10 cellular contexts compared by ENCODE assay signal in the genomic region with DNA sequence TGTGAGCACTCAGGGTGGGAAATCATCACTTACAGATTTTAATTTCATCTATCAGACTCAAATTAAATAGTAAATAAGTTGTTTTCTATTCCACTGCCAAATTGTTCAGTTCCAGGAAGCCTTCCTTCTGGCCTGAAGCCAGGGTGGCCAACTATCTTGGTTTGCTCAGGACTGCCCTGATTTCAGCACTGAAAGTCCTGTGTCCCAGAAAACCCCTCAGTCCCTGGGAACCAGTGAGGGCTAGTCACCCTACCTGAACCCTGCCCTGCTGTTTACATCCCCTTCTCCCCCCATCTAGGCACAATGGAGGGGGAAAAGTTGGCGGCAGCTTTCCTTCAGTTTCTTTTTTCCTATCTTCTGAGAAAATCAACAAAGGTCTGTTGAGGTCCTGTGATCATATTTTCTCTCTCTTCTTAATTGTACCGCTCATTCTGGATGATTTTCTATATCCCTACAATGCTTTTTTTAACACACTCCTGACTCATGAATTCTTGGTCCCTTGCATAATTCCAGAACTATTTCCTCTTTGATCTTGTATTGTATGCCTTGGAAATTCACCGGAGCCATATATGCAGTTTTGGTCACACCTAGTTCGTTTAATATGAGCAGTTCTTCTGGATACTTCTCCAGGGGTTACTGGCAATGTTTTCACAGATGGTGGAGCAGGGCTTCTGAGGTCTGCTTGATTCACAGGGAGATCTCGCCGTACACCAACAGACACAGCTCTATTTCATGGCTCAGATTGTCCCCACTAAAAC.
A peak's percentile ranks its signal among the peaks of the same experiment; 100 is the strongest.
DNase-seq lines count a peak whose midpoint lies in the region; ATAC-seq, FAIRE-seq and TF ChIP-seq lines count a peak whose summit lies in the region.
"Had no signal": no experiment of that assay in that cellular context is flagged by ENCODE, and none has a peak within 500 bp of the region (broad histone marks: within the 10 kb centered on the region; RNA-seq: fewer than 3 reads in every experiment).

No MANE protein-coding gene starts in this region.

- H3K4me3 Mint-ChIP-seq in mesothelial cell of epicardium = no peak overlapping the region
- H3K4me3 Mint-ChIP-seq: CD4-positive, alpha-beta memory T cell; central memory CD8-positive, alpha-beta T cell had no signal

- no peak for TF ChIP-seq CTCF in A549 (IDR thresholded peaks at IDR 0.05)
- TF ChIP-seq CTCF in endothelial cell of umbilical vein (IDR thresholded peaks at IDR 0.05; ENCODE audit: extremely low read depth in 1 of 2, insufficient read depth in 1 of 2, low read depth in 1 of 2, low read length in 2 of 2) = no peak
- TF ChIP-seq CTCF in mesothelial cell of epicardium (IDR thresholded peaks at IDR 0.05; ENCODE audit: unreplicated experiment) = no peak

- peak overlapping the region; percentile 84 for H3K9ac ChIP-seq in endothelial cell of umbilical vein (replicated peaks; ENCODE audit: extremely low read depth, insufficient read depth, low read length)

- peak; percentile 19 to 39 for DNase-seq in A549 (ENCODE audit: low read depth in 1 of 2, low spot score in 1 of 2)
- peak; percentile 53 for DNase-seq in MG63
- DNase-seq in endothelial cell of umbilical vein (ENCODE audit: low read depth, low spot score) = peak; percentile 93
- no peak for DNase-seq in mesothelial cell of epicardium (ENCODE audit: low spot score in 2 of 2, unreplicated experiment in 2 of 2)
- DNase-seq in NOMO-1 (lab: John Stamatoyannopoulos, UW; ENCODE audit: unreplicated experiment in 2 of 2) = no peak
- DNase-seq in UCSD-AML1 (lab: John Stamatoyannopoulos, UW; ENCODE audit: unreplicated experiment) = no peak
- no peak for DNase-seq in ecto neural progenitor cell (ENCODE audit: low spot score)
- DNase-seq: CD4-positive, alpha-beta memory T cell had no signal

- H3K36me3 ChIP-seq in MG63 (peaks cover 44% of the 10 kb centered on the region), endothelial cell of umbilical vein (ENCODE audit: control insufficient read depth in 2 of 2, extremely low read depth in 1 of 2, insufficient read depth in 2 of 2, low read length in 2 of 2) (peaks cover 2 to 9% of the 10 kb centered on the region in 2 experiments)

- no peaks in the 10 kb centered on the region for H3K79me2 ChIP-seq in endothelial cell of umbilical vein (ENCODE audit: control insufficient read depth, insufficient read depth, low read length)

- TF ChIP-seq EP300 in A549 (IDR thresholded peaks at IDR 0.05) = no peak

- H3K27me3 Mint-ChIP-seq in mesothelial cell of epicardium (ENCODE audit: low read depth) = no peaks in the 10 kb centered on the region
- H3K27me3 Mint-ChIP-seq: CD4-positive, alpha-beta memory T cell; central memory CD8-positive, alpha-beta T cell had no signal

- H3K9me3 ChIP-seq in A549 (no peaks in the 10 kb centered on the region), MG63 (no peaks in the 10 kb centered on the region), endothelial cell of umbilical vein (replicated peaks; ENCODE audit: control insufficient read depth, insufficient read depth, low read length) (no peaks in the 10 kb centered on the region)

- no peak overlapping the region for H2AFZ ChIP-seq in endothelial cell of umbilical vein (ENCODE audit: low read depth, low read length)

- ATAC-seq in A549 = peak; percentile 51
- ATAC-seq in GM18520 (IDR thresholded peaks at IDR 0.05; ENCODE audit: unreplicated experiment) = no peak

- TF ChIP-seq RAD21 in A549 (conservative IDR thresholded peaks at IDR 0.05 in 1 of 2, IDR thresholded peaks at IDR 0.05 in 1 of 2) = no peak

- no peak for FAIRE-seq in A549 (lab: Jason Lieb, UNC)
- peak; percentile 90 for FAIRE-seq in endothelial cell of umbilical vein (lab: Jason Lieb, UNC)

- POLR2A ChIA-PET in A549 (lab: Yijun Ruan, JAX) = no interaction called here
- POLR2A ChIA-PET in endothelial cell of umbilical vein (lab: Charles Lee) = interaction anchor here (0.7 kb wide), 1 partner anchor 76 kb away, joined by 6 read pairs; no protein-coding TSS in a partner anchor

- peak overlapping the region; percentile 29 for H3K4me2 ChIP-seq in A549
- peak overlapping the region; percentile 91 for H3K4me2 ChIP-seq in endothelial cell of umbilical vein (ENCODE audit: insufficient read depth, low read length)

- no peaks in the 10 kb centered on the region for H3K9me1 ChIP-seq in endothelial cell of umbilical vein (replicated peaks; ENCODE audit: control insufficient read depth, extremely low read depth, insufficient read depth, low read length)

- intact Hi-C loops in endothelial cell of umbilical vein (cut with micrococcal nuclease) = loop anchor here (1.0 to 2.0 kb wide), 4 partner anchors 23 to 97 kb away; no protein-coding TSS in a partner anchor

- CTCF ChIA-PET in A549 (lab: Yijun Ruan, JAX) (interaction anchor here (0.6 to 1.6 kb wide), 3 partner anchors 9 to 97 kb away, joined by 3 to 4 read pairs (median 3); no protein-coding TSS in a partner anchor), endothelial cell of umbilical vein (lab: Charles Lee) (interaction anchor here (0.6 to 3.0 kb wide), 4 partner anchors 34 to 104 kb away, joined by 3 to 20 read pairs (median 6); no protein-coding TSS in a partner anchor)

- 63% methylated on average over 6 of the region's 6 CpGs for WGBS in A549 (ENCODE audit: missing lambda C conversion rate)

- H3K4me3 ChIP-seq in A549 (no peak overlapping the region), MG63 (no peak overlapping the region), endothelial cell of umbilical vein (replicated peaks in 1 of 3; ENCODE audit: insufficient read depth in 1 of 3, low read depth in 1 of 3, low read length in 3 of 3) (peak overlapping the region in 1 of 3 experiments; percentile 26)

- H3K27me3 ChIP-seq in MG63 = no peaks in the 10 kb centered on the region
- no peaks in the 10 kb centered on the region for H3K27me3 ChIP-seq in endothelial cell of umbilical vein (ENCODE audit: control insufficient read depth in 2 of 2, insufficient read depth in 2 of 2, low read length in 2 of 2)

- H3K36me3 Mint-ChIP-seq in mesothelial cell of epicardium = peaks cover 7% of the 10 kb centered on the region

- no peaks in the 10 kb centered on the region for H4K20me1 ChIP-seq in endothelial cell of umbilical vein (replicated peaks; ENCODE audit: control insufficient read depth, extremely low read depth, insufficient read depth, low read length)

- H3K4me1 ChIP-seq in A549 (peaks cover 27% of the 10 kb centered on the region), endothelial cell of umbilical vein (ENCODE audit: control insufficient read depth, extremely low read depth, insufficient read depth, low read length) (peaks cover 38% of the 10 kb centered on the region)

- peaks cover 12% of the 10 kb centered on the region for H3K4me1 Mint-ChIP-seq in mesothelial cell of epicardium
- H3K4me1 Mint-ChIP-seq: central memory CD8-positive, alpha-beta T cell had no signal

- no peaks in the 10 kb centered on the region for H3K9me3 Mint-ChIP-seq in mesothelial cell of epicardium
- H3K9me3 Mint-ChIP-seq: central memory CD8-positive, alpha-beta T cell had no signal

- H3K27ac ChIP-seq in A549 (peak overlapping the region; percentile 45 to 81; a peak in 4 of 6 replicates), endothelial cell of umbilical vein (ENCODE audit: insufficient read depth, low read depth, low read length) (peak overlapping the region; percentile 97)

- dilution Hi-C loops in endothelial cell of umbilical vein (cut with MboI; ENCODE audit: extremely low pct_ligation_motif_present, low sequenced_read_pairs) = no loop called here

- TSS peak; percentile 83 for BruUV-seq in endothelial cell of umbilical vein (replicated peaks; lab: Mats Ljungman, UMichigan)

- peak overlapping the region; percentile 54 for H3K27ac Mint-ChIP-seq in mesothelial cell of epicardium

- TF ChIP-seq POLR2A in A549 (IDR thresholded peaks at IDR 0.05; ENCODE audit: low read length) = no peak
- peak; percentile 16 for TF ChIP-seq POLR2A in endothelial cell of umbilical vein (IDR thresholded peaks at IDR 0.05; ENCODE audit: low read depth, low read length)

TF ChIP-seq in A549, 52 proteins besides CTCF, POLR2A, EP300 and RAD21 (continues in another document):
- no peak for TF ChIP-seq ZFP36 (IDR thresholded peaks at IDR 0.05; ENCODE audit: borderline replicate concordance, partially characterized antibody)
- TF ChIP-seq RFX5 (IDR thresholded peaks at IDR 0.05) = no peak
- TF ChIP-seq CEBPB (IDR thresholded peaks at IDR 0.05) = 0 out of 4 replicates have a peak, but pooled peaks of 1 of the 2 experiments have one; percentile 13
- TF ChIP-seq MAZ (IDR thresholded peaks at IDR 0.05; ENCODE audit: borderline replicate concordance, low read depth, low read length) = no peak
- TF ChIP-seq ESRRA (IDR thresholded peaks at IDR 0.05; ENCODE audit: borderline replicate concordance, low read length) = no peak
- TF ChIP-seq JUNB (IDR thresholded peaks at IDR 0.05) = no peak
- TF ChIP-seq MAFK (IDR thresholded peaks at IDR 0.05; ENCODE audit: partially characterized antibody) = peak; percentile 9

TF ChIP-seq in endothelial cell of umbilical vein, 7 proteins besides CTCF, POLR2A, EP300 and RAD21:
- TF ChIP-seq, protein P1, sequence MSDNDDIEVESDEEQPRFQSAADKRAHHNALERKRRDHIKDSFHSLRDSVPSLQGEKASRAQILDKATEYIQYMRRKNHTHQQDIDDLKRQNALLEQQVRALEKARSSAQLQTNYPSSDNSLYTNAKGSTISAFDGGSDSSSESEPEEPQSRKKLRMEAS (IDR thresholded peaks at IDR 0.05; ENCODE audit: insufficient read depth, insufficient read length) = no peak
- TF ChIP-seq POLR2AphosphoS5 (IDR thresholded peaks at IDR 0.05; ENCODE audit: insufficient read depth, low read depth, low read length) = peak; percentile 58
- peak; percentile 68 for TF ChIP-seq GATA2 (IDR thresholded peaks at IDR 0.05; ENCODE audit: insufficient read depth, insufficient read length, low read depth, low read length)
- no peak for TF ChIP-seq EZH2 (IDR thresholded peaks at IDR 0.05; ENCODE audit: borderline replicate concordance, low read depth, low read length, severe bottlenecking)
- TF ChIP-seq FOS (IDR thresholded peaks at IDR 0.05; ENCODE audit: borderline replicate concordance, insufficient read depth, low read length) = peak; percentile 58
- peak; percentile 84 for TF ChIP-seq JUN (IDR thresholded peaks at IDR 0.05; ENCODE audit: borderline replicate concordance, insufficient read depth, insufficient read length, low read depth)
TF ChIP-seq in endothelial cell of umbilical vein: peak in this region for 4.

Comparison
In these comparisons a context has a peak if more than half of its experiments do, and no peak if none do; other contexts are left out.
1. DNase-seq: peak in A549 (2 of 2), MG63 (single experiment) and endothelial cell of umbilical vein (single experiment); none in mesothelial cell of epicardium (0 of 2), NOMO-1 (0 of 2), UCSD-AML1 (single experiment) and ecto neural progenitor cell (single experiment).